In genomic region chr3:45368382-45368781, GRCh38 we compare ENCODE assay signal across 16 cellular contexts. TPM values are rescaled to one million over a fixed set of nuclear protein-coding genes. Genes with fewer than 3 reads are reported as not detected.
DNase-seq lines count a peak whose midpoint lies in the region; ATAC-seq and TF ChIP-seq lines count a peak whose summit lies in the region.
"Had no signal": no experiment of that assay in that cellular context is flagged by ENCODE, and none has a peak within 500 bp of the region (broad histone marks: within the 10 kb centered on the region; RNA-seq: fewer than 3 reads in every experiment).

No MANE protein-coding gene starts in this region.

- CTCF ChIA-PET in IMR-90 (lab: Yijun Ruan, JAX), result no interaction called here

- H3K9ac ChIP-seq in IMR-90 (ENCODE audit: low read depth, low read length) (no peak overlapping the region), mucosa of rectum (ENCODE audit: low read depth in 1 of 2, low read length in 2 of 2) (no peak overlapping the region)
- H3K9ac ChIP-seq: BLaER1 treated with 17β-estradiol and CSF1 and Interleukin-3, amounts not matched to agents 10 nM and 100 nM had no signal

- ATAC-seq in IMR-90 (ENCODE audit: low read depth) (no peak), HG03135 (IDR thresholded peaks at IDR 0.05; ENCODE audit: unreplicated experiment) (no peak)
- ATAC-seq: CD8-positive, alpha-beta T cell; GM12878 had no signal

- peak overlapping the region; percentile 97 for H2BK20ac ChIP-seq in IMR-90 (ENCODE audit: low read depth, low read length)

- H3K9me3 ChIP-seq in IMR-90 (ENCODE audit: control insufficient read depth, insufficient read depth, low read length), result no peaks in the 10 kb centered on the region
- H3K9me3 ChIP-seq in hepatocyte (ENCODE audit: low read depth), result no peaks in the 10 kb centered on the region
- H3K9me3 ChIP-seq in mucosa of rectum (ENCODE audit: control insufficient read depth in 2 of 2, low read length in 2 of 2), result no peaks in the 10 kb centered on the region
- peaks cover 5 to 7% of the 10 kb centered on the region in 2 donors for H3K9me3 ChIP-seq in transverse colon

- no peak for TF ChIP-seq CTCF in IMR-90 (conservative IDR thresholded peaks at IDR 0.05; ENCODE audit: low read depth, low read length)
- no peak for TF ChIP-seq CTCF in hepatocyte (IDR thresholded peaks at IDR 0.05; ENCODE audit: poor library complexity)
- TF ChIP-seq CTCF in transverse colon (IDR thresholded peaks at IDR 0.05), result no peak

- H3K4me3 ChIP-seq in IMR-90 (ENCODE audit: insufficient read depth, low read depth, low read length) (no peak overlapping the region), hepatocyte (no peak overlapping the region), mucosa of rectum (ENCODE audit: low read length in 2 of 2) (no peak overlapping the region), transverse colon (no peak overlapping the region)
- H3K4me3 ChIP-seq: BLaER1 treated with 17β-estradiol and CSF1 and Interleukin-3, amounts not matched to agents 10 nM and 100 nM; GM12878 had no signal

- peak overlapping the region; percentile 84 for H2AK5ac ChIP-seq in IMR-90 (ENCODE audit: low read depth, low read length)

- H4K8ac ChIP-seq in IMR-90 (ENCODE audit: low read depth in 2 of 2, low read length in 2 of 2), result peak overlapping the region; percentile 76 to 98; a peak in 3 of 4 replicates

- dilution Hi-C loops in IMR-90 (cut with HindIII; ENCODE audit: low sequenced_read_pairs, unreplicated experiment), result no loop called here

- H3K18ac ChIP-seq in IMR-90 (ENCODE audit: low read depth, low read length), result peak overlapping the region; percentile 75

- H2AFZ ChIP-seq in IMR-90 (replicated peaks; ENCODE audit: low read length, poor library complexity), result peak overlapping the region; percentile 66
- no peak overlapping the region for H2AFZ ChIP-seq in hepatocyte

- peak overlapping the region; percentile 98 for H2BK120ac ChIP-seq in IMR-90 (ENCODE audit: low read depth, low read length)

- no peaks in the 10 kb centered on the region for H4K20me1 ChIP-seq in IMR-90 (ENCODE audit: insufficient read depth, low read length)
- H4K20me1 ChIP-seq in hepatocyte (ENCODE audit: insufficient read depth, poor library complexity, severe bottlenecking), result no peaks in the 10 kb centered on the region
- H4K20me1 ChIP-seq: BLaER1 treated with 17β-estradiol and CSF1 and Interleukin-3, amounts not matched to agents 10 nM and 100 nM had no signal

- H2AK9ac ChIP-seq in IMR-90 (replicated peaks; ENCODE audit: low read depth, low read length, poor library complexity), result peak overlapping the region; percentile 69

- no TSS peak for BruUV-seq in IMR-90 (replicated peaks; lab: Mats Ljungman, UMichigan)

- no peak for TF ChIP-seq EP300 in transverse colon (IDR thresholded peaks at IDR 0.05; ENCODE audit: low read depth)

- no CpG with 5 or more reads among the region's 5 CpGs for WGBS in IMR-90 (ENCODE audit: extremely low coverage in 2 of 2, insufficient read length in 1 of 2), 2 experiments
- WGBS in hepatocyte (ENCODE audit: low lambda C conversion rate, missing lambda C conversion rate), result 86% methylated on average over 5 of the region's 5 CpGs
- 73% methylated on average over 5 of the region's 5 CpGs; no CpG with 5 or more reads in 1 of the 2 donors for WGBS in transverse colon (ENCODE audit: low coverage in 1 of 2), 2 donors

- H3K23ac ChIP-seq in IMR-90 (ENCODE audit: low read depth, low read length), result peak overlapping the region; percentile 39; the same call in 1 of the 2 replicates

- peak overlapping the region; percentile 78 for H4K5ac ChIP-seq in IMR-90 (ENCODE audit: low read depth, low read length)

- POLR2A ChIA-PET in IMR-90 (lab: Charles Lee; ENCODE audit: unreplicated experiment), result no interaction called here

- H3K79me1 ChIP-seq in IMR-90 (ENCODE audit: low read depth in 1 of 2, low read length in 2 of 2), result no peaks in the 10 kb centered on the region

- no peak overlapping the region for H3K56ac ChIP-seq in IMR-90 (ENCODE audit: extremely low read depth, insufficient read depth, low read length)

- H3K4me2 ChIP-seq in IMR-90 (ENCODE audit: low read depth, low read length), result no peak overlapping the region
- H3K4me2 ChIP-seq in hepatocyte, result no peak overlapping the region
- H3K4me2 ChIP-seq: BLaER1 treated with 17β-estradiol and CSF1 and Interleukin-3, amounts not matched to agents 10 nM and 100 nM had no signal

- H3K9me1 ChIP-seq in IMR-90 (ENCODE audit: insufficient read depth, low read length), result peaks cover 13% of the 10 kb centered on the region

- H4K91ac ChIP-seq in IMR-90 (ENCODE audit: insufficient read depth, low read depth, low read length), result peak overlapping the region; percentile 78; the same call in 1 of the 2 replicates

- TF ChIP-seq RAD21 in IMR-90 (IDR thresholded peaks at IDR 0.05; ENCODE audit: low read length), result no peak

- TF ChIP-seq POLR2A in IMR-90 (IDR thresholded peaks at IDR 0.05; ENCODE audit: low read depth, low read length), result no peak
- no peak for TF ChIP-seq POLR2A in transverse colon (IDR thresholded peaks at IDR 0.05)

- H3K14ac ChIP-seq in IMR-90 (replicated peaks; ENCODE audit: low read depth, low read length), result peak overlapping the region; percentile 77

- H3K27me3 ChIP-seq in IMR-90 (ENCODE audit: control insufficient read depth, insufficient read depth, low read length) (no peaks in the 10 kb centered on the region), hepatocyte (no peaks in the 10 kb centered on the region), mucosa of rectum (ENCODE audit: control insufficient read depth in 2 of 2, insufficient read depth in 2 of 2, low read length in 2 of 2) (no peaks in the 10 kb centered on the region), transverse colon (no peaks in the 10 kb centered on the region)
- H3K27me3 ChIP-seq: BLaER1 treated with 17β-estradiol and CSF1 and Interleukin-3, amounts not matched to agents 10 nM and 100 nM had no signal

- 0 out of 2 replicates have a peak overlapping the region, but pooled peaks have one; percentile 21 for H3K27ac ChIP-seq in IMR-90 (ENCODE audit: insufficient read depth, low read length)
- H3K27ac ChIP-seq in hepatocyte, result peak overlapping the region; percentile 79
- H3K27ac ChIP-seq in mucosa of rectum (ENCODE audit: low read depth in 2 of 2, low read length in 2 of 2), result peak overlapping the region; percentile 67 to 77
- peak overlapping the region; percentile 43 to 72 (median 67) for H3K27ac ChIP-seq in transverse colon
- H3K27ac ChIP-seq: BLaER1 treated with 17β-estradiol and CSF1 and Interleukin-3, amounts not matched to agents 10 nM and 100 nM; HL-60 had no signal

- in situ Hi-C loops in IMR-90 (cut with MboI; ENCODE audit: low sequenced_read_pairs), result no loop called here
- in situ Hi-C loops in transverse colon (cut with MboI; ENCODE audit: low pct_ligation_motif_present in 1 of 4, low pct_unique_long_range_greater_than_20kb in 1 of 4, low sequenced_read_pairs in 3 of 4), result no loop called here

- no peaks in the 10 kb centered on the region for H3K36me3 ChIP-seq in IMR-90 (ENCODE audit: control insufficient read depth, insufficient read depth, low read length)
- no peaks in the 10 kb centered on the region for H3K36me3 ChIP-seq in hepatocyte (replicated peaks; ENCODE audit: insufficient read depth, low read depth)
- H3K36me3 ChIP-seq in mucosa of rectum (ENCODE audit: control insufficient read depth in 2 of 2, insufficient read depth in 2 of 2, low read length in 2 of 2), result no peaks in the 10 kb centered on the region
- H3K36me3 ChIP-seq in transverse colon, result no peaks in the 10 kb centered on the region
- H3K36me3 ChIP-seq: BLaER1 treated with 17β-estradiol and CSF1 and Interleukin-3, amounts not matched to agents 10 nM and 100 nM had no signal

- peaks cover 13% of the 10 kb centered on the region for H3K4me1 ChIP-seq in IMR-90 (ENCODE audit: control insufficient read depth, insufficient read depth, low read length)
- peaks cover 19% of the 10 kb centered on the region for H3K4me1 ChIP-seq in hepatocyte (ENCODE audit: insufficient read depth)
- peaks cover 21% of the 10 kb centered on the region in 2 donors for H3K4me1 ChIP-seq in mucosa of rectum (ENCODE audit: control insufficient read depth in 2 of 2, insufficient read depth in 2 of 2, low read length in 2 of 2)
- H3K4me1 ChIP-seq in transverse colon, result peaks cover 10 to 29% (median 21%) of the 10 kb centered on the region in 4 donors

- H2BK15ac ChIP-seq in IMR-90 (ENCODE audit: low read depth, low read length), result peak overlapping the region; percentile 94; the same call in 2 of the 3 replicates

- no peaks in the 10 kb centered on the region for H3K9me2 ChIP-seq in hepatocyte (replicated peaks; ENCODE audit: insufficient read depth)

- intact Hi-C loops in IMR-90 (cut with micrococcal nuclease), result no loop called here
- intact Hi-C loops in transverse colon (cut with DNase I; ENCODE audit: low total_unique reads), result no loop called here

- H3K4ac ChIP-seq in IMR-90 (ENCODE audit: low read depth, low read length), result peak overlapping the region; percentile 97

- DNase-seq in IMR-90 (no peak), hepatocyte (ENCODE audit: low spot score) (no peak), transverse colon (peak; percentile 35), nucleus accumbens (lab: John Stamatoyannopoulos, UW) (no peak), iPS-NIHi11 (ENCODE audit: low spot score) (no peak)
- DNase-seq in effector CD4-positive, alpha-beta T cell, result no peak
- DNase-seq: Calu3; CD8-positive, alpha-beta T cell; DMS79 treated with DMSO at 0.1 percent for 48 hours; GF-D8; H9 had no signal

- peak overlapping the region; percentile 97 for H2BK5ac ChIP-seq in IMR-90 (ENCODE audit: low read depth, low read length, poor library complexity, severe bottlenecking)

- H3K79me2 ChIP-seq in hepatocyte, result no peaks in the 10 kb centered on the region

TF ChIP-seq in IMR-90, 13 proteins besides CTCF, POLR2A, EP300 and RAD21 (continues in another document):
- no peak for TF ChIP-seq CEBPB (IDR thresholded peaks at IDR 0.05; ENCODE audit: low read depth, low read length)
- TF ChIP-seq NFE2L2 (IDR thresholded peaks at IDR 0.05; ENCODE audit: low read depth, low read length), result no peak
- no peak for TF ChIP-seq MAFK (IDR thresholded peaks at IDR 0.05; ENCODE audit: low read depth, low read length)
- no peak for TF ChIP-seq FOS (IDR thresholded peaks at IDR 0.05; ENCODE audit: low read depth, low read length)
- TF ChIP-seq CHD1 (IDR thresholded peaks at IDR 0.05; ENCODE audit: low read depth, low read length), result no peak
- no peak for TF ChIP-seq MXI1 (IDR thresholded peaks at IDR 0.05; ENCODE audit: borderline replicate concordance, low read depth, low read length)
- TF ChIP-seq BHLHE40 (IDR thresholded peaks at IDR 0.05; ENCODE audit: low read depth, low read length), result no peak

RNA-seq across cellular contexts. Expression of gene LARS2, which starts 20.0 kb away (rescaled TPM):
- total RNA-seq in IMR-90 (2012; rRNA removed) (30.0 and 30.3 TPM in 2 replicates), hepatocyte (20.1 and 22.6 TPM in 2 replicates), transverse colon (10 to 100 TPM; 19.5 to 44.2 (median 30.6) TPM)
- polyA plus RNA-seq in IMR-90 (2012; rRNA removed) (14.8 and 17.0 TPM in 2 replicates), hepatocyte (11.8 and 13.6 TPM in 2 replicates)
- 9.3 and 18.9 TPM in 2 replicates for polyA plus RNA-seq in IMR-90 (2012; cell fraction: cytosol; rRNA removed)
- polyA plus RNA-seq in IMR-90 (2012; cell fraction: nucleus; rRNA removed; ENCODE audit: low replicate concordance), result 11.8 and 12.5 TPM in 2 replicates

Comparison
In these comparisons a context has a peak if more than half of its experiments do, and no peak if none do; other contexts are left out.
1. H3K27ac ChIP-seq: peak in every context shown above with its lines; median percentile 79 in hepatocyte; 72 in mucosa of rectum; 67 in transverse colon; 21 in IMR-90.